8 cellular contexts compared by ENCODE assay signal in the genomic region with DNA sequence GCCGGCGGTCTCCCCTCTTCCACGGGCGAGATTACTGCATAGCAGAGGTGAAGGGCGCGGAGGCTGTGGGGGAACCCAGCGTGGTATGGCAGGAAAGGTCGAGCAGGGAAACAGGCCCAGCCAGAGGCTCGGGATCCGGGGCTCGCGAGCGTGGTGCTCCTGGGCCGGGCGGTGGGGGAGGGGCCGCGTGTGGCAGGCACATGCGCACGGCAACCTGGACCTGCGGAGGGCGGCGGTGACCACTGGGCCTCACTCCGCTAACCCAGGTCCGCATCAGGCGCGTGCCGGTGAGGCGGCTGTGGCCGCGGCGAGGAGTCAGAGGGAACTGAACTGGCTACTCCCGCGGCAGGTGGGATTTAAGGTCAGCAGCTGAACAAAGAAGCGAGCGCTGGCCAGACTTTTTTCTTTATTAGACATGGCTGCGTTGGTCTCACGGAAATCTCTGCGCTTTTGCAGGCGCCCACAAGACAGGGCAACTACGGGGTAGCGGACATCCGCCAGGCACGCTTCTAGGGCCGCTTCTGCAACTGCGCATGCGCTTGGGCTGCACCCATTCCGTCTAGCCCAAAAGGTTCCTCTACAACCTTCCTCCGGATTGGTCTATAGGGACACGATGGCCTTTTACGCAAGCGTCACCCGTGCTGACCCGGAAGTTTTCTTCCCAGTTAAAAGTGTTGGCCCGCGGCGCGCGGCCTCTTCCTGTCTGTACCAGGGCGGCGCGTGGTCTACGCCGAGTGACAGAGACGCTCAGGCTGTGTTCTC. TPM values are rescaled to one million over a fixed set of nuclear protein-coding genes. Genes with fewer than 3 reads are reported as not detected.
A peak's percentile ranks its signal among the peaks of the same experiment; 100 is the strongest.
DNase-seq lines count a peak whose midpoint lies in the region; ATAC-seq, FAIRE-seq and TF ChIP-seq lines count a peak whose summit lies in the region.

A gene (plus strand): TSS at position 694 of the 762 bp plus-strand sequence. CDS start 869 bp downstream, outside the sequence.

- H3K36me3 ChIP-seq in pancreas (peaks cover 0 to 5% (median 2%) of the 10 kb centered on the region in 3 donors), tibial artery (peaks cover 14 to 37% (median 17%) of the 10 kb centered on the region in 3 donors)

- TF ChIP-seq CTCF in GM12864 (IDR thresholded peaks at IDR 0.05; ENCODE audit: low read depth, low read length, missing control alignments) (no peak), pancreas (IDR thresholded peaks at IDR 0.05) (no peak), tibial artery (IDR thresholded peaks at IDR 0.05) (peak in 1 of 2 experiments; percentile 16)

- peak within 1 kb of the TSS; percentile 88 for H3K4me3 ChIP-seq in GM12864 (ENCODE audit: low read depth, low read length)
- H3K4me3 ChIP-seq in pancreas: peak within 1 kb of the TSS; percentile 62 to 77 (median 68)
- H3K4me3 ChIP-seq in tibial artery: peak within 1 kb of the TSS; percentile 78 to 83

- intact Hi-C loops in Right ventricle myocardium superior (cut with DNase I) (no loop called here), pancreas (cut with DNase I) (no loop called here), tibial artery (cut with DNase I; ENCODE audit: low total_unique reads) (no loop called here)

- DNase-seq in GM12864 (ENCODE audit: low read depth) (peak; percentile 99), NCI-H1417 (lab: John Stamatoyannopoulos, UW) (peak; percentile 92 to 98 (median 98)), SW 1271 (lab: John Stamatoyannopoulos, UW) (peak; percentile 72 to 94), Right ventricle myocardium superior (peak; percentile 97), pancreas (peak; percentile 94 to 99 (median 96)), tibial artery (peak; percentile 97 to 98)
- DNase-seq in activated naive CD8-positive, alpha-beta T cell treated with anti-CD3 and anti-CD28 coated beads, Interleukin-2, amount 50 U/mL, for 16 hours (ENCODE audit: low read depth, low spot score): peak; percentile 91

- H3K27ac ChIP-seq in pancreas: peak within 1 kb of the TSS; percentile 91 to 98 (median 97)
- H3K27ac ChIP-seq in tibial artery: peak within 1 kb of the TSS; percentile 95 to 96

- H3K27me3 ChIP-seq in pancreas: no peaks in the 10 kb centered on the region
- H3K27me3 ChIP-seq in tibial artery: no peaks in the 10 kb centered on the region

- peaks cover 12 to 34% (median 19%) of the 10 kb centered on the region in 3 donors for H3K4me1 ChIP-seq in pancreas
- peaks cover 0 to 41% (median 32%) of the 10 kb centered on the region in 4 donors for H3K4me1 ChIP-seq in tibial artery

- peak; percentile 29 for FAIRE-seq in pancreas (lab: Jason Lieb, UNC)

- H3K9me3 ChIP-seq in pancreas (no peaks in the 10 kb centered on the region), tibial artery (no peaks in the 10 kb centered on the region)

- ATAC-seq in HG02759 (IDR thresholded peaks at IDR 0.05; ENCODE audit: unreplicated experiment) (peak; percentile 83), Right ventricle myocardium superior (ENCODE audit: poor library complexity) (peak; percentile 97), pancreas (peak; percentile 91 to 96 (median 93))

- WGBS in pancreas, 2 donors: 0 to 1% methylated on average over 64 of the region's 64 CpGs

RNA-seq across cellular contexts. Expression of the gene that starts here (rescaled TPM):
- total RNA-seq in Right ventricle myocardium superior: 481 TPM
- total RNA-seq in pancreas: 1,000 to 10,000 TPM in 2 of 6 donors, 100 to 1,000 TPM in 4; 637 to 1,373 (median 887) TPM
- polyA plus RNA-seq in pancreas: 100 to 1,000 TPM; 699 to 891 TPM

Comparison
In these comparisons a context has a peak if more than half of its experiments do, and no peak if none do; other contexts are left out.
1. Peak in every context shown above with its lines: DNase-seq, ATAC-seq, H3K4me3 ChIP-seq and H3K27ac ChIP-seq.